8 cellular contexts compared by ENCODE assay signal in genomic region chr12:132153501-132154340, GRCh38. TPM values are rescaled to one million over a fixed set of nuclear protein-coding genes. Genes with fewer than 3 reads are reported as not detected.
DNase-seq lines count a peak whose midpoint lies in the region; ATAC-seq and TF ChIP-seq lines count a peak whose summit lies in the region.

No MANE protein-coding gene starts in this region.

- H3K27me3 Mint-ChIP-seq in activated CD4-positive, alpha-beta T cell treated with anti-CD3 and anti-CD28 coated beads, Interleukin-2, amount 10 ng/mL, durations not matched to agents 7 days and 5 days, result no peaks in the 10 kb centered on the region

- H3K4me1 Mint-ChIP-seq in activated CD4-positive, alpha-beta T cell treated with anti-CD3 and anti-CD28 coated beads, Interleukin-2, amount 10 ng/mL, durations not matched to agents 7 days and 5 days, result no peaks in the 10 kb centered on the region

- no peaks in the 10 kb centered on the region for H3K36me3 Mint-ChIP-seq in activated CD4-positive, alpha-beta T cell treated with anti-CD3 and anti-CD28 coated beads, Interleukin-2, amount 10 ng/mL, durations not matched to agents 7 days and 5 days (ENCODE audit: low read depth)

- H3K27ac ChIP-seq in 22Rv1 (no peak overlapping the region), dorsolateral prefrontal cortex (peak overlapping the region in 1 of 59 donors; percentile 14)

- H3K4me3 Mint-ChIP-seq in activated CD4-positive, alpha-beta T cell treated with anti-CD3 and anti-CD28 coated beads, Interleukin-2, amount 10 ng/mL, durations not matched to agents 7 days and 5 days, result no peak overlapping the region

- H3K27me3 ChIP-seq in dorsolateral prefrontal cortex, result no peaks in the 10 kb centered on the region

- intact Hi-C loops in dorsolateral prefrontal cortex (cut with DNase I), result loop anchor here in 1 of 2 donors (5.0 kb wide), 3 partner anchors 64 to 459 kb away; partner anchors contain the start of gene LRCOL1

- no peaks in the 10 kb centered on the region for H3K9me3 Mint-ChIP-seq in activated CD4-positive, alpha-beta T cell treated with anti-CD3 and anti-CD28 coated beads, Interleukin-2, amount 10 ng/mL, durations not matched to agents 7 days and 5 days

- peak; percentile 85 for ATAC-seq in GM18498 (IDR thresholded peaks at IDR 0.05; ENCODE audit: unreplicated experiment)
- ATAC-seq in HG03135 (IDR thresholded peaks at IDR 0.05; ENCODE audit: unreplicated experiment), result peak; percentile 77

- DNase-seq in NCI-H446 treated with DMSO at 0.1 percent for 48 hours (lab: John Stamatoyannopoulos, UW) (peak; percentile 36), dorsolateral prefrontal cortex (peak; percentile 39 to 78 (median 53)), medulla oblongata (ENCODE audit: extremely low spot score) (peak; percentile 61)
- peak; percentile 78 for DNase-seq in activated CD4-positive, alpha-beta T cell treated with anti-CD3 and anti-CD28 coated beads, Interleukin-2, amount 10 ng/mL, durations not matched to agents 7 days and 5 days
- peak; percentile 30 to 47 (median 43) for DNase-seq in stimulated activated CD4-positive, alpha-beta T cell treated with anti-CD3 and anti-CD28 coated beads, TNF-alpha, amount 100 ng/mL, for 48 hours (ENCODE audit: low read depth in 3 of 3)

- peak overlapping the region; percentile 9 for H3K27ac Mint-ChIP-seq in activated CD4-positive, alpha-beta T cell treated with anti-CD3 and anti-CD28 coated beads, Interleukin-2, amount 10 ng/mL, durations not matched to agents 7 days and 5 days

- H3K4me3 ChIP-seq in dorsolateral prefrontal cortex, result peak overlapping the region in 20 of 59 donors; percentile 11 to 56 (median 32)

- POLR2A ChIA-PET in activated CD4-positive, alpha-beta T cell treated with anti-CD3 and anti-CD28 coated beads, Interleukin-2, amount 10 ng/mL, durations not matched to agents 7 days and 5 days (lab: Charles Lee), result no interaction called here

- peak; percentile 100 for TF ChIP-seq CTCF in 22Rv1 (IDR thresholded peaks at IDR 0.05)
- TF ChIP-seq CTCF in dorsolateral prefrontal cortex (IDR thresholded peaks at IDR 0.05 in 54 of 56, conservative IDR thresholded peaks at IDR 0.05 in 2 of 56; ENCODE audit: low read depth in 1 of 56, partially characterized antibody in 56 of 56), result peak; percentile 36 to 93 (median 84)

- CTCF ChIA-PET in activated CD4-positive, alpha-beta T cell treated with anti-CD3 and anti-CD28 coated beads, Interleukin-2, amount 10 ng/mL, durations not matched to agents 7 days and 5 days (lab: Charles Lee), result interaction anchor here (0.6 to 1.9 kb wide), 16 partner anchors 9 to 461 kb away, joined by 3 to 14 read pairs (median 4); no protein-coding TSS in a partner anchor

RNA-seq across cellular contexts. Expression of gene NOC4L, which starts 9.5 kb away (rescaled TPM):
- total RNA-seq in activated CD4-positive, alpha-beta T cell treated with anti-CD3 and anti-CD28 coated beads, Interleukin-2, amount 10 ng/mL, durations not matched to agents 7 days and 5 days, result 10 to 100 TPM; 28.9 to 32.4 TPM
- total RNA-seq in dorsolateral prefrontal cortex, result 10 to 100 TPM; 10.5 to 25.2 (median 15.5) TPM

RNA-seq across cellular contexts. Expression of gene DDX51, which starts 9.6 kb away (rescaled TPM):
- total RNA-seq in activated CD4-positive, alpha-beta T cell treated with anti-CD3 and anti-CD28 coated beads, Interleukin-2, amount 10 ng/mL, durations not matched to agents 7 days and 5 days, result 10 to 100 TPM; 25.2 to 27.5 TPM
- total RNA-seq in dorsolateral prefrontal cortex, result 10 to 100 TPM; 20.7 to 53.2 (median 34.1) TPM
